In the genomic region with DNA sequence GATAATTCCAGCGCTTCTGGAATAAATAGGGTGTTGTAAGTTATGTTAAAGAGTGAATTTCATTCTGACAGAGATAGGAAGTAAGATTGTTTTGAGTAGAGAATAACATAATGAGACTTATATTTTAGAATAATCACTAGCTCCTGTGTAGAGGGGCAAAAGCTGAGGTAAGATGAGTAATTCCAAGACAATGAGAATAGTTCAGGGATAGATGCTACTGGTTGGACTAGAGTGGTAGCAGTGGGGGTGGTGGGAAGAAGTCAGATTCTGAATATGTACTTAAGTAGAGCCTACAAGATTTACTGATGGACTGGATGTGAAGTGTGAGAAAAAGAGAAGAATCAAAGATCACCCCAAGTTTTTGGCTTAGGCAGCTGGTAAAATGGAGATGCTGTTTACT, we compare ENCODE assay signal across 17 cellular contexts. TPM values are rescaled to one million over a fixed set of nuclear protein-coding genes. Genes with fewer than 3 reads are reported as not detected.
DNase-seq lines count a peak whose midpoint lies in the region; ATAC-seq lines count a peak whose summit lies in the region.
"Had no signal": no experiment of that assay in that cellular context is flagged by ENCODE, and none has a peak within 500 bp of the region (broad histone marks: within the 10 kb centered on the region; RNA-seq: fewer than 3 reads in every experiment).

No MANE protein-coding gene starts in this region.

- H3K4me3 ChIP-seq in CD4-positive, CD25-positive, alpha-beta regulatory T cell (ENCODE audit: low read depth, low read length), result no peak overlapping the region
- no peak overlapping the region for H3K4me3 ChIP-seq in CD8-positive, alpha-beta memory T cell (ENCODE audit: low read length)
- H3K4me3 ChIP-seq: transverse colon had no signal

- H3K4me1 ChIP-seq in CD4-positive, CD25-positive, alpha-beta regulatory T cell (ENCODE audit: control insufficient read depth, insufficient read depth, low read length, poor library complexity, severe bottlenecking), result peaks cover 5% of the 10 kb centered on the region
- no peaks in the 10 kb centered on the region for H3K4me1 ChIP-seq in CD8-positive, alpha-beta memory T cell (ENCODE audit: insufficient read depth, low read length)
- H3K4me1 ChIP-seq: transverse colon had no signal

- H3K27me3 ChIP-seq in CD4-positive, CD25-positive, alpha-beta regulatory T cell (ENCODE audit: control insufficient read depth, insufficient read depth, low read length), result no peaks in the 10 kb centered on the region
- H3K27me3 ChIP-seq in CD8-positive, alpha-beta memory T cell (ENCODE audit: insufficient read depth, low read length, poor library complexity, severe bottlenecking), result no peaks in the 10 kb centered on the region
- H3K27me3 ChIP-seq: transverse colon had no signal

- no peak overlapping the region for H3K4me3 Mint-ChIP-seq in CD4-positive, CD25-positive, alpha-beta regulatory T cell
- no peak overlapping the region for H3K4me3 Mint-ChIP-seq in CD8-positive, alpha-beta memory T cell
- no peak overlapping the region for H3K4me3 Mint-ChIP-seq in activated T-helper 2 cell treated with anti-CD3 and anti-CD28 coated beads, Interferon-gamma antibody, Interleukin-2, Interleukin-4, amounts not matched to agents 10 μg/mL and 5 μg/mL and 100 μg/mL, durations not matched to agents 14 hours and 24 hours and 36 hours (ENCODE audit: low read depth)
- H3K4me3 Mint-ChIP-seq: stimulated activated naive CD8-positive, alpha-beta T cell treated with anti-CD3 and anti-CD28 coated beads, Interleukin-15, Interleukin-2, amounts not matched to agents 100 ng/mL and 50 ng/mL, for 24 hours had no signal

- POLR2A ChIA-PET in CD8-positive, alpha-beta memory T cell (lab: Charles Lee), result no interaction called here

- H3K27ac Mint-ChIP-seq in CD4-positive, CD25-positive, alpha-beta regulatory T cell, result peak overlapping the region; percentile 36 to 79 (median 39)
- H3K27ac Mint-ChIP-seq in CD8-positive, alpha-beta memory T cell, result peak overlapping the region in 7 of 8 donors; percentile 10 to 71 (median 47)
- peak overlapping the region; percentile 35 for H3K27ac Mint-ChIP-seq in activated T-helper 2 cell treated with anti-CD3 and anti-CD28 coated beads, Interferon-gamma antibody, Interleukin-2, Interleukin-4, amounts not matched to agents 10 μg/mL and 5 μg/mL and 100 μg/mL, durations not matched to agents 14 hours and 24 hours and 36 hours
- H3K27ac Mint-ChIP-seq: stimulated activated naive CD8-positive, alpha-beta T cell treated with anti-CD3 and anti-CD28 coated beads, Interleukin-15, Interleukin-2, amounts not matched to agents 100 ng/mL and 50 ng/mL, for 24 hours had no signal

- peaks cover 29 to 40% (median 36%) of the 10 kb centered on the region in 4 donors for H3K4me1 Mint-ChIP-seq in CD4-positive, CD25-positive, alpha-beta regulatory T cell
- peaks cover 30 to 53% (median 44%) of the 10 kb centered on the region in 3 donors for H3K4me1 Mint-ChIP-seq in CD8-positive, alpha-beta memory T cell
- H3K4me1 Mint-ChIP-seq in activated T-helper 2 cell treated with anti-CD3 and anti-CD28 coated beads, Interferon-gamma antibody, Interleukin-2, Interleukin-4, amounts not matched to agents 10 μg/mL and 5 μg/mL and 100 μg/mL, durations not matched to agents 14 hours and 24 hours and 36 hours (ENCODE audit: low read depth), result peaks cover 19% of the 10 kb centered on the region

- ATAC-seq in CD4-positive, CD25-positive, alpha-beta regulatory T cell (ENCODE audit: low read depth in 2 of 2), result no peak

- H3K9me3 ChIP-seq in CD4-positive, CD25-positive, alpha-beta regulatory T cell (ENCODE audit: control insufficient read depth in 2 of 2, low read length in 2 of 2), result no peaks in the 10 kb centered on the region
- no peaks in the 10 kb centered on the region for H3K9me3 ChIP-seq in CD8-positive, alpha-beta memory T cell (ENCODE audit: low read length)
- H3K9me3 ChIP-seq: transverse colon had no signal

- H3K27ac ChIP-seq in CD4-positive, CD25-positive, alpha-beta regulatory T cell (ENCODE audit: insufficient read depth, low read length, poor library complexity, severe bottlenecking), result no peak overlapping the region
- H3K27ac ChIP-seq in CD8-positive, alpha-beta memory T cell (ENCODE audit: low read depth, low read length), result no peak overlapping the region
- H3K27ac ChIP-seq: transverse colon had no signal

- intact Hi-C loops in activated T-helper 2 cell treated with anti-CD3 and anti-CD28 coated beads, Interferon-gamma antibody, Interleukin-2, Interleukin-4, amounts not matched to agents 10 μg/mL and 5 μg/mL and 100 μg/mL, durations not matched to agents 14 hours and 24 hours and 36 hours (cut with micrococcal nuclease), result no loop called here

- no peaks in the 10 kb centered on the region for H3K27me3 Mint-ChIP-seq in CD4-positive, CD25-positive, alpha-beta regulatory T cell
- no peaks in the 10 kb centered on the region for H3K27me3 Mint-ChIP-seq in CD8-positive, alpha-beta memory T cell
- no peaks in the 10 kb centered on the region for H3K27me3 Mint-ChIP-seq in activated T-helper 2 cell treated with anti-CD3 and anti-CD28 coated beads, Interferon-gamma antibody, Interleukin-2, Interleukin-4, amounts not matched to agents 10 μg/mL and 5 μg/mL and 100 μg/mL, durations not matched to agents 14 hours and 24 hours and 36 hours (ENCODE audit: low read depth)
- H3K27me3 Mint-ChIP-seq: stimulated activated naive CD8-positive, alpha-beta T cell treated with anti-CD3 and anti-CD28 coated beads, Interleukin-15, Interleukin-2, amounts not matched to agents 100 ng/mL and 50 ng/mL, for 24 hours had no signal

- CTCF ChIA-PET in CD8-positive, alpha-beta memory T cell (lab: Charles Lee), result interaction anchor here (1.4 to 2.0 kb wide), 3 partner anchors 10 to 37 kb away, joined by 3 to 5 read pairs (median 4); a partner anchor contains a TSS

- peaks cover 80% of the 10 kb centered on the region for H3K36me3 ChIP-seq in CD4-positive, CD25-positive, alpha-beta regulatory T cell (ENCODE audit: control insufficient read depth, insufficient read depth, low read length)
- H3K36me3 ChIP-seq in CD8-positive, alpha-beta memory T cell (ENCODE audit: insufficient read depth, low read length), result peaks cover 15% of the 10 kb centered on the region

- peaks cover 0 to 1% (median 0%) of the 10 kb centered on the region in 7 donors for H3K9me3 Mint-ChIP-seq in CD4-positive, CD25-positive, alpha-beta regulatory T cell
- H3K9me3 Mint-ChIP-seq in CD8-positive, alpha-beta memory T cell, result no peaks in the 10 kb centered on the region
- no peaks in the 10 kb centered on the region for H3K9me3 Mint-ChIP-seq in activated T-helper 2 cell treated with anti-CD3 and anti-CD28 coated beads, Interferon-gamma antibody, Interleukin-2, Interleukin-4, amounts not matched to agents 10 μg/mL and 5 μg/mL and 100 μg/mL, durations not matched to agents 14 hours and 24 hours and 36 hours
- H3K9me3 Mint-ChIP-seq: stimulated activated naive CD8-positive, alpha-beta T cell treated with anti-CD3 and anti-CD28 coated beads, Interleukin-15, Interleukin-2, amounts not matched to agents 100 ng/mL and 50 ng/mL, for 24 hours had no signal

- DNase-seq in CD4-positive, CD25-positive, alpha-beta regulatory T cell, result no peak
- DNase-seq in CD8-positive, alpha-beta memory T cell, result no peak
- DNase-seq in activated T-helper 2 cell treated with anti-CD3 and anti-CD28 coated beads, Interferon-gamma antibody, Interleukin-2, Interleukin-4, amounts not matched to agents 10 μg/mL and 5 μg/mL and 100 μg/mL, durations not matched to agents 14 hours and 24 hours and 36 hours (ENCODE audit: low spot score), result no peak
- DNase-seq in AG20443 (ENCODE audit: low spot score) (no peak), DMS 273 (lab: John Stamatoyannopoulos, UW; ENCODE audit: unreplicated experiment) (no peak)
- DNase-seq: activated CD4-positive, CD25-positive, alpha-beta regulatory T cell treated with anti-CD3 and anti-CD28 coated beads, Interleukin-2, amount 50 U/mL, for 72 hours; DND-41; foreskin fibroblast; HCEC 1CT; hypothalamus; islet precursor cell; NCI-H1048; NCI-H187 treated with DMSO at 0.1 percent for 48 hours; small intestine; stimulated activated CD4-positive, alpha-beta T cell treated with anti-CD3 and anti-CD28 coated beads, Interleukin-2, amount 100 ng/mL, for 48 hours; transverse colon had no signal

- peaks cover 41% of the 10 kb centered on the region for H3K36me3 Mint-ChIP-seq in CD4-positive, CD25-positive, alpha-beta regulatory T cell
- H3K36me3 Mint-ChIP-seq in CD8-positive, alpha-beta memory T cell, result peaks cover 18 to 67% (median 20%) of the 10 kb centered on the region in 3 donors
- H3K36me3 Mint-ChIP-seq in activated T-helper 2 cell treated with anti-CD3 and anti-CD28 coated beads, Interferon-gamma antibody, Interleukin-2, Interleukin-4, amounts not matched to agents 10 μg/mL and 5 μg/mL and 100 μg/mL, durations not matched to agents 14 hours and 24 hours and 36 hours (ENCODE audit: low read depth), result peaks cover 64% of the 10 kb centered on the region

RNA-seq across cellular contexts. Expression of a gene that starts 23.3 kb away (rescaled TPM):
- total RNA-seq in CD4-positive, CD25-positive, alpha-beta regulatory T cell, result 94.2 TPM
- 10 to 100 TPM; 26.1 to 29.8 (median 28.3) TPM for polyA plus RNA-seq in CD4-positive, CD25-positive, alpha-beta regulatory T cell
- total RNA-seq in CD8-positive, alpha-beta memory T cell, result 10 to 100 TPM; 29.9 to 31.0 TPM
- 33.7 TPM for polyA plus RNA-seq in CD8-positive, alpha-beta memory T cell
- total RNA-seq in activated T-helper 2 cell treated with anti-CD3 and anti-CD28 coated beads, Interferon-gamma antibody, Interleukin-2, Interleukin-4, amounts not matched to agents 10 μg/mL and 5 μg/mL and 100 μg/mL, durations not matched to agents 14 hours and 24 hours and 36 hours, result 64.5 and 68.1 TPM in 2 replicates

RNA-seq across cellular contexts. Expression of a gene that starts 31.6 kb away (rescaled TPM):
- total RNA-seq in CD4-positive, CD25-positive, alpha-beta regulatory T cell, result 244 TPM
- 100 to 1,000 TPM; 248 to 281 (median 260) TPM for polyA plus RNA-seq in CD4-positive, CD25-positive, alpha-beta regulatory T cell
- 100 to 1,000 TPM; 255 to 266 TPM for total RNA-seq in CD8-positive, alpha-beta memory T cell
- polyA plus RNA-seq in CD8-positive, alpha-beta memory T cell, result 212 TPM
- 260 and 269 TPM in 2 replicates for total RNA-seq in activated T-helper 2 cell treated with anti-CD3 and anti-CD28 coated beads, Interferon-gamma antibody, Interleukin-2, Interleukin-4, amounts not matched to agents 10 μg/mL and 5 μg/mL and 100 μg/mL, durations not matched to agents 14 hours and 24 hours and 36 hours

RNA-seq across cellular contexts. Expression of a gene that starts 32.3 kb away (rescaled TPM):
- total RNA-seq in CD4-positive, CD25-positive, alpha-beta regulatory T cell, result 36.8 TPM
- 10 to 100 TPM in 3 of 4 donors, 1 to 10 TPM in 1; 7.7 to 15.4 (median 14.0) TPM for polyA plus RNA-seq in CD4-positive, CD25-positive, alpha-beta regulatory T cell
- total RNA-seq in CD8-positive, alpha-beta memory T cell, result 10 to 100 TPM; 11.6 to 12.2 TPM
- polyA plus RNA-seq in CD8-positive, alpha-beta memory T cell, result 11.3 TPM
- 15.3 and 15.4 TPM in 2 replicates for total RNA-seq in activated T-helper 2 cell treated with anti-CD3 and anti-CD28 coated beads, Interferon-gamma antibody, Interleukin-2, Interleukin-4, amounts not matched to agents 10 μg/mL and 5 μg/mL and 100 μg/mL, durations not matched to agents 14 hours and 24 hours and 36 hours

RNA-seq across cellular contexts. Expression of a gene that starts 55.7 kb away (rescaled TPM):
- total RNA-seq in CD4-positive, CD25-positive, alpha-beta regulatory T cell, result 17.4 TPM
- 10 to 100 TPM; 20.1 to 34.1 (median 28.9) TPM for polyA plus RNA-seq in CD4-positive, CD25-positive, alpha-beta regulatory T cell
- total RNA-seq in CD8-positive, alpha-beta memory T cell, result 10 to 100 TPM; 20.3 to 23.0 TPM
- 53.2 TPM for polyA plus RNA-seq in CD8-positive, alpha-beta memory T cell
- total RNA-seq in activated T-helper 2 cell treated with anti-CD3 and anti-CD28 coated beads, Interferon-gamma antibody, Interleukin-2, Interleukin-4, amounts not matched to agents 10 μg/mL and 5 μg/mL and 100 μg/mL, durations not matched to agents 14 hours and 24 hours and 36 hours, result 68.7 and 74.7 TPM in 2 replicates
